In genomic region chr1:205298191-205298994, GRCh38 we compare ENCODE assay signal across 9 cellular contexts. TPM values are rescaled to one million over a fixed set of nuclear protein-coding genes. Genes with fewer than 3 reads are reported as not detected.
DNase-seq lines count a peak whose midpoint lies in the region; ATAC-seq, FAIRE-seq and TF ChIP-seq lines count a peak whose summit lies in the region.
"Had no signal": no experiment of that assay in that cellular context is flagged by ENCODE, and none has a peak within 500 bp of the region (broad histone marks: within the 10 kb centered on the region; RNA-seq: fewer than 3 reads in every experiment).

No MANE protein-coding gene starts in this region.

- no peaks in the 10 kb centered on the region for H3K27me3 ChIP-seq in stomach

- peak overlapping the region; percentile 68 for H3K4me2 ChIP-seq in A549

- no peak for TF ChIP-seq POLR2A in A549 (IDR thresholded peaks at IDR 0.05; ENCODE audit: low read length)
- no peak for TF ChIP-seq POLR2A in H54 (IDR thresholded peaks at IDR 0.05; ENCODE audit: low read depth, low read length)
- TF ChIP-seq POLR2A in stomach (IDR thresholded peaks at IDR 0.05): no peak

- peaks cover 94% of the 10 kb centered on the region for H3K4me1 ChIP-seq in A549
- peaks cover 11 to 28% (median 21%) of the 10 kb centered on the region in 4 donors for H3K4me1 ChIP-seq in stomach

- TF ChIP-seq RAD21 in A549 (conservative IDR thresholded peaks at IDR 0.05 in 1 of 2, IDR thresholded peaks at IDR 0.05 in 1 of 2): peak; percentile 43 to 66

- DNase-seq in A549 (ENCODE audit: low read depth in 1 of 2, low spot score in 1 of 2) (peak; percentile 91 to 99), H54 (ENCODE audit: insufficient read length, low spot score) (peak; percentile 74), head of caudate nucleus (peak in 32 of 42 donors; percentile 24 to 80 (median 54)), NOMO-1 treated with DMSO at 0.1 percent for 48 hours (lab: John Stamatoyannopoulos, UW; ENCODE audit: unreplicated experiment) (no peak), midbrain (lab: John Stamatoyannopoulos, UW) (no peak), stomach (no peak)
- DNase-seq: stimulated activated CD4-positive, alpha-beta T cell treated with anti-CD3 and anti-CD28 coated beads, Interleukin-2, amount 100 ng/mL, for 48 hours had no signal

- H3K27ac ChIP-seq in A549 (peak overlapping the region; percentile 98 to 99), stomach (no peak overlapping the region)

- POLR2A ChIA-PET in A549 (lab: Yijun Ruan, JAX): interaction anchor here (1.5 to 5.4 kb wide), 7 partner anchors 12 to 27 kb away, joined by 7 to 49 read pairs (median 12); partner anchors contain the start of gene NUAK2

- 9% methylated on average over 9 of the region's 9 CpGs for WGBS in A549 (ENCODE audit: missing lambda C conversion rate)
- 72 to 91% (median 80%) methylated on average over 7 to 9 of the region's 9 CpGs for WGBS in stomach, 5 donors

- H3K9me3 ChIP-seq in A549 (no peaks in the 10 kb centered on the region), stomach (no peaks in the 10 kb centered on the region)

- FAIRE-seq in A549 (lab: Jason Lieb, UNC): peak; percentile 86
- no peak for FAIRE-seq in H54 (lab: Jason Lieb, UNC)

- no peak overlapping the region for H3K4me3 ChIP-seq in A549
- no peak overlapping the region for H3K4me3 ChIP-seq in stomach

- CTCF ChIA-PET in A549 (lab: Yijun Ruan, JAX): interaction anchor here (1.3 to 89.2 kb wide), 4 partner anchors 9 to 188 kb away, joined by 3 to 3627 read pairs (median 1816); partner anchors contain the start of genes KLHDC8A and NUAK2

- TF ChIP-seq CTCF in A549 (IDR thresholded peaks at IDR 0.05): no peak
- no peak for TF ChIP-seq CTCF in stomach (IDR thresholded peaks at IDR 0.05)

- ATAC-seq in A549 (peak; percentile 44 to 50), SK-N-SH treated with all-trans-retinoic acid at 6 μM for 48 hours (peak; percentile 69), GM19035 (IDR thresholded peaks at IDR 0.05; ENCODE audit: unreplicated experiment) (no peak)

- TF ChIP-seq EP300 in A549 (IDR thresholded peaks at IDR 0.05) (peak; percentile 99 to 100), stomach (IDR thresholded peaks at IDR 0.05) (no peak)

- intact Hi-C loops in head of caudate nucleus (cut with DNase I): no loop called here
- intact Hi-C loops in stomach (cut with DNase I; ENCODE audit: low total_unique reads): no loop called here

- H3K36me3 ChIP-seq in stomach: peaks cover 7 to 15% (median 10%) of the 10 kb centered on the region in 4 donors

TF ChIP-seq in A549, 52 proteins besides CTCF, POLR2A, EP300 and RAD21 (continues in another document):
- TF ChIP-seq MAX (IDR thresholded peaks at IDR 0.05) (peak; percentile 91), USF2 (IDR thresholded peaks at IDR 0.05) (no peak), HES2 (IDR thresholded peaks at IDR 0.05) (peak; percentile 53), ESRRA (IDR thresholded peaks at IDR 0.05; ENCODE audit: borderline replicate concordance, low read length) (0 out of 2 replicates have a peak, but pooled peaks have one; percentile 17), ZNF302 (CRISPR knock-in tag; IDR thresholded peaks at IDR 0.05) (peak; percentile 94), E2F6 (IDR thresholded peaks at IDR 0.05; ENCODE audit: borderline replicate concordance, low read depth) (0 out of 2 replicates have a peak, but pooled peaks have one; percentile 54), CBX8 (IDR thresholded peaks at IDR 0.05) (no peak), RNF2 (IDR thresholded peaks at IDR 0.05; ENCODE audit: borderline replicate concordance, low read depth) (no peak), CHD2 (IDR thresholded peaks at IDR 0.05; ENCODE audit: low read length, partially characterized antibody) (peak; percentile 51), FOSB (CRISPR knock-in tag; IDR thresholded peaks at IDR 0.05) (peak; percentile 88), MAFK (IDR thresholded peaks at IDR 0.05; ENCODE audit: partially characterized antibody) (peak; percentile 86), HDAC2 (IDR thresholded peaks at IDR 0.05) (0 out of 2 replicates have a peak, but pooled peaks have one; percentile 48), EHF (CRISPR knock-in tag; IDR thresholded peaks at IDR 0.05) (no peak; the same call in none of the 2 replicates), HOXB5 (CRISPR knock-in tag; IDR thresholded peaks at IDR 0.05) (peak; percentile 96)

TF ChIP-seq in SK-N-SH treated with all-trans-retinoic acid at 6 μM for 48 hours, 23 proteins besides CTCF, POLR2A, EP300 and RAD21:
- TF ChIP-seq SNAI2 (CRISPR knock-in tag; IDR thresholded peaks at IDR 0.05): no peak
- TF ChIP-seq PATZ1 (CRISPR knock-in tag; IDR thresholded peaks at IDR 0.05; ENCODE audit: borderline replicate concordance): 0 out of 2 replicates have a peak, but pooled peaks have one; percentile 23
- TF ChIP-seq PPARA (CRISPR knock-in tag; IDR thresholded peaks at IDR 0.05; ENCODE audit: borderline replicate concordance): no peak
- TF ChIP-seq OSR1 (CRISPR knock-in tag; IDR thresholded peaks at IDR 0.05): 0 out of 2 replicates have a peak, but pooled peaks have one; percentile 57
- no peak for TF ChIP-seq ZNF8 (CRISPR knock-in tag; IDR thresholded peaks at IDR 0.05)
- no peak for TF ChIP-seq CSRNP3 (CRISPR knock-in tag; IDR thresholded peaks at IDR 0.05)
- peak; percentile 77; the same call in 1 of the 2 replicates for TF ChIP-seq TOX (CRISPR knock-in tag; IDR thresholded peaks at IDR 0.05; ENCODE audit: borderline replicate concordance)
- no peak for TF ChIP-seq ZFP30 (CRISPR knock-in tag; IDR thresholded peaks at IDR 0.05)
- no peak for TF ChIP-seq ARNTL (CRISPR knock-in tag; IDR thresholded peaks at IDR 0.05; ENCODE audit: borderline replicate concordance, low read depth)
TF ChIP-seq in SK-N-SH treated with all-trans-retinoic acid at 6 μM for 48 hours: peak in this region for 3.

RNA-seq across cellular contexts. Expression of gene NUAK2, which starts 23.2 kb away (rescaled TPM):
- polyA plus RNA-seq in A549 (2011; rRNA removed): 22.6 and 29.7 TPM in 2 replicates
- 31.1 and 44.6 TPM in 2 replicates for polyA plus RNA-seq in A549 (2012; cell fraction: cytosol; rRNA removed)
- 58.5 and 70.7 TPM in 2 replicates for polyA plus RNA-seq in A549 (2012; cell fraction: nucleus; rRNA removed)
- polyA plus RNA-seq in A549 (2017; fragmentation: RNase III; extraction: RNeasy Plus Mini Kit Qiagen cat#74134 plus additional on column Dnase treatment): 37.8 to 40.9 TPM (median 38.8 TPM) in 3 replicates
- polyA minus RNA-seq in A549 (2011; rRNA and poly(A)+ RNA removed): 34.3 and 54.4 TPM in 2 replicates
- total RNA-seq in stomach: 10 to 100 TPM in 1 of 5 donors, 1 to 10 TPM in 3, under 1 TPM in 1; 0.58 to 16.5 (median 3.1) TPM
- 1 to 10 TPM; 1.2 to 2.7 (median 1.3) TPM for polyA plus RNA-seq in stomach

RNA-seq across cellular contexts. Expression of gene KLHDC8A, which starts 58.3 kb away (rescaled TPM):
- polyA plus RNA-seq in A549 (2011; rRNA removed) (0.37 and 0.40 TPM in 2 replicates), A549 (2017; fragmentation: RNase III; extraction: RNeasy Plus Mini Kit Qiagen cat#74134 plus additional on column Dnase treatment) (0.32 to 0.51 TPM (median 0.34 TPM) in 3 replicates), stomach (1 to 10 TPM; 2.3 to 6.9 (median 5.1) TPM)
- polyA plus RNA-seq in A549 (2012; cell fraction: cytosol; rRNA removed): 0.33 and 0.67 TPM in 2 replicates
- polyA plus RNA-seq in A549 (2012; cell fraction: nucleus; rRNA removed): 0.26 and 0.55 TPM in 2 replicates
- polyA minus RNA-seq in A549 (2011; rRNA and poly(A)+ RNA removed): 1.8 and 1.9 TPM in 2 replicates
- total RNA-seq in stomach: 1 to 10 TPM in 2 of 5 donors, under 1 TPM in 1, not detected in 2; 0.72 to 3.1 (median 2.4) TPM

Comparison
In these comparisons a context has a peak if more than half of its experiments do, and no peak if none do; other contexts are left out.
1. DNase-seq: peak in A549 (2 of 2), H54 (single experiment) and head of caudate nucleus (32 of 42); none in NOMO-1 treated with DMSO at 0.1 percent for 48 hours (single experiment), midbrain (single experiment) and stomach (single experiment).
2. H3K27ac ChIP-seq: peak in A549 (2 of 2); none in stomach (0 of 5).
3. RNA of gene NUAK2, which starts 23.2 kb away (polyA plus RNA-seq): 22.6 to 70.7 TPM in A549; 1.2 to 2.7 TPM in stomach; every median in the first group is over 4 times any median in the second.
4. Of the 1 proteins assayed by ChIP-seq in both A549 and SK-N-SH treated with all-trans-retinoic acid at 6 μM for 48 hours: peak only in A549: RARB; only in SK-N-SH treated with all-trans-retinoic acid at 6 μM for 48 hours: none; in both: none; in neither: 0.